ENCODE assay signal across 20 cellular contexts in the genomic region with DNA sequence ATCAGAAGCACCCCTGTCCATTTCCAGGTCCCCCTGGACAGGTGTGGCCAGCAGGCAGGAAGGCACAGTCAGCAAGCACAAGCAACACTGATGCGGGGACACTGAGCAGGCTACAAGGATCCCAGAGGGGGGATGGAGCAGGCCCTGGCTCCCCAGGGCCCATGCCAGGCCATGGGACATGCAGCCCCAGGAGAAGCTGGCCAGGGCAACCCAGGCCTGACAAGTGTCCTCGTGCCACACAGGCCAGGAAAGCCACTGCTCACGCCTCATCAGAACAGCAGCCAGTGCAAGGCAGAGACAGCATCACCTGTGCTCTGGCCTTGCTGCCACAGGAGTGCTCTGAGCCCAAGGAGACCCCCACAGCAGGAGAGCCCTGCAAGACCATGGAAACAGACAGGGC.
"Had no signal": no experiment of that assay in that cellular context is flagged by ENCODE, and none has a peak within 500 bp of the region (broad histone marks: within the 10 kb centered on the region; RNA-seq: fewer than 3 reads in every experiment).

No MANE protein-coding gene starts in this region.

- H3K36me3 ChIP-seq: vagina had no signal

- H3K9me3 ChIP-seq: body of pancreas, vagina had no signal

- H3K27me3 Mint-ChIP-seq: activated CD4-positive, alpha-beta T cell treated with anti-CD3 and anti-CD28 coated beads, Interleukin-2, amount 10 ng/mL, durations not matched to agents 24 days and 14 days had no signal

- H3K27ac Mint-ChIP-seq: activated CD4-positive, alpha-beta T cell treated with anti-CD3 and anti-CD28 coated beads, Interleukin-2, amount 10 ng/mL, durations not matched to agents 24 days and 14 days; activated CD8-positive, alpha-beta T cell treated with anti-CD3 and anti-CD28 coated beads for 36 hours; activated T-cell treated with anti-CD3 and anti-CD28 coated beads, Interleukin-2, amount 50 U/mL, for 72 hours; endodermal cell; memory B cell; WTC11 had no signal

- H3K4me3 ChIP-seq: body of pancreas, dorsolateral prefrontal cortex, mucosa of descending colon, SK-N-MC, tibial artery, vagina had no signal

- H3K27ac ChIP-seq: dorsolateral prefrontal cortex, epithelial cell of prostate, SK-N-MC, tibial artery, vagina had no signal

- H3K4me3 Mint-ChIP-seq: activated CD4-positive, alpha-beta T cell treated with anti-CD3 and anti-CD28 coated beads, Interleukin-2, amount 10 ng/mL, durations not matched to agents 24 days and 14 days; activated CD8-positive, alpha-beta T cell treated with anti-CD3 and anti-CD28 coated beads for 36 hours; activated T-cell treated with anti-CD3 and anti-CD28 coated beads, Interleukin-2, amount 50 U/mL, for 72 hours; endodermal cell; memory B cell; naive B cell; WTC11 had no signal

- H3K27me3 ChIP-seq: body of pancreas, dorsolateral prefrontal cortex, tibial artery, vagina had no signal

- DNase-seq: activated CD4-positive, alpha-beta T cell treated with anti-CD3 and anti-CD28 coated beads, Interleukin-2, amount 10 ng/mL, durations not matched to agents 24 days and 14 days; activated CD8-positive, alpha-beta T cell treated with anti-CD3 and anti-CD28 coated beads for 36 hours; activated effector memory CD4-positive, alpha-beta T cell treated with anti-CD3 and anti-CD28 coated beads, Interleukin-2, amount 50 U/mL, for 16 hours; activated T-cell treated with anti-CD3 and anti-CD28 coated beads, Interleukin-2, amount 50 U/mL, for 72 hours; caudate nucleus; endodermal cell; foreskin fibroblast; mucosa of descending colon; naive B cell; stimulated activated CD4-positive, alpha-beta T cell treated with anti-CD3 and anti-CD28 coated beads, Interleukin-2, amount 100 ng/mL, for 24 hours; stimulated activated naive CD8-positive, alpha-beta T cell treated with anti-CD3 and anti-CD28 coated beads, Interleukin-15, Interleukin-2, amounts not matched to agents 100 U/mL and 50 U/mL, for 24 hours; substantia nigra had no signal

- H3K4me1 Mint-ChIP-seq: activated CD4-positive, alpha-beta T cell treated with anti-CD3 and anti-CD28 coated beads, Interleukin-2, amount 10 ng/mL, durations not matched to agents 24 days and 14 days; endodermal cell; memory B cell; naive B cell; WTC11 had no signal

- ATAC-seq: activated CD8-positive, alpha-beta T cell treated with anti-CD3 and anti-CD28 coated beads for 36 hours; activated T-cell treated with anti-CD3 and anti-CD28 coated beads, Interleukin-2, amount 50 U/mL, for 72 hours; body of pancreas; mucosa of descending colon; stimulated activated naive CD8-positive, alpha-beta T cell treated with anti-CD3 and anti-CD28 coated beads, Interleukin-15, Interleukin-2, amounts not matched to agents 100 U/mL and 50 U/mL, for 24 hours; WTC11 had no signal

- H3K4me1 ChIP-seq: tibial artery, vagina had no signal

- H3K36me3 Mint-ChIP-seq: memory B cell, naive B cell had no signal
